ENCODE assay signal across 8 cellular contexts in the genomic region with DNA sequence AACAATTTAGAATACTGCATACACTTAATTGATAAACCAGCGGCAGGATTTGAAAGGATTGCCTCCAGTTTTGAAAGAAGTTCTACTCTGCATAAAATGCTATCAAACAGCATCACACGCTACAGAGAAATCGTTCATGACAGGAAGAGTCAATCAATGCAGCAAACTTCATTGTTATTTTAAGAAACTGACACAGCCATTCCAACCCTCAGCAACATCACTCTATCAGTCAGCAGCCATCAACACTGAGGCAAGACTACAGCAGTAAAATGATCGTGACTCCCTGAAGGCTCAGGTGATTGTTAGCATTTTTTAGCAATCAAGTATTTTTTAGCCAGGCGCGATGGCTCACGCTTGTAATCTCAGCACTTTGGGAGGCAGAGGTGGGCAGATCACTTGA.
"Had no signal": no experiment of that assay in that cellular context is flagged by ENCODE, and none has a peak within 500 bp of the region (broad histone marks: within the 10 kb centered on the region; RNA-seq: fewer than 3 reads in every experiment).

No MANE protein-coding gene starts in this region.

- H3K27ac ChIP-seq: HL-60 had no signal

- H2AFZ ChIP-seq: GM23338 had no signal

- DNase-seq: H7, HFFc6, KBM-7 had no signal

- ATAC-seq: GM23338, HCT116, HepG2 had no signal

- H3K4me3 ChIP-seq: GM23338, HAP-1 had no signal

- FAIRE-seq: HepG2 had no signal

- H3K36me3 ChIP-seq: HAP-1 had no signal

- H3K4me2 ChIP-seq: GM23338 had no signal

- H3K9me3 ChIP-seq: HAP-1 had no signal
